In genomic region chr21:44967082-44968047, GRCh38 we compare ENCODE assay signal across 14 cellular contexts. TPM values are rescaled to one million over a fixed set of nuclear protein-coding genes. Genes with fewer than 3 reads are reported as not detected.
DNase-seq lines count a peak whose midpoint lies in the region; ATAC-seq and TF ChIP-seq lines count a peak whose summit lies in the region.
"Had no signal": no experiment of that assay in that cellular context is flagged by ENCODE, and none has a peak within 500 bp of the region (broad histone marks: within the 10 kb centered on the region; RNA-seq: fewer than 3 reads in every experiment).

No MANE protein-coding gene starts in this region.

- H3K4ac ChIP-seq in trophoblast cell (ENCODE audit: low read depth, low read length), result no peak overlapping the region

- no peak overlapping the region for H3K4me3 ChIP-seq in trophoblast cell (ENCODE audit: low read depth, low read length)
- H3K4me3 ChIP-seq: SJSA1, testis had no signal

- H2AK5ac ChIP-seq in trophoblast cell (ENCODE audit: low read length), result peak overlapping the region; percentile 22

- peaks cover 32 to 50% of the 10 kb centered on the region in 2 experiments for H3K4me1 ChIP-seq in trophoblast cell (ENCODE audit: control insufficient read depth in 1 of 2, insufficient read depth in 2 of 2, low read length in 2 of 2)
- H3K4me1 ChIP-seq: testis had no signal

- H3K4me3 Mint-ChIP-seq in natural killer cell treated with Interleukin-12 subunit alpha and Interleukin-12 subunit beta and Interleukin-15 and Interleukin-18, amount 100 ng/mL, for 72 hours, result peak overlapping the region; percentile 56
- no peak overlapping the region for H3K4me3 Mint-ChIP-seq in natural killer cell
- H3K4me3 Mint-ChIP-seq: activated CD4-positive, alpha-beta memory T cell treated with anti-CD3 and anti-CD28 coated beads, Interleukin-2, amount 10 ng/mL, durations not matched to agents 7 days and 5 days had no signal

- H3K36me3 Mint-ChIP-seq in natural killer cell treated with Interleukin-12 subunit alpha and Interleukin-12 subunit beta and Interleukin-15 and Interleukin-18, amount 100 ng/mL, for 72 hours, result peaks cover 10% of the 10 kb centered on the region
- no peaks in the 10 kb centered on the region for H3K36me3 Mint-ChIP-seq in natural killer cell

- no peak overlapping the region for H3K9ac ChIP-seq in trophoblast cell (ENCODE audit: low read length)

- peak; percentile 63 for DNase-seq in natural killer cell treated with Interleukin-12 subunit alpha and Interleukin-12 subunit beta and Interleukin-15 and Interleukin-18, amount 100 ng/mL, for 72 hours (ENCODE audit: low spot score)
- DNase-seq in natural killer cell, result no peak
- no peak for DNase-seq in Right ventricle myocardium superior
- DNase-seq in trophoblast cell, result no peak
- no peak for DNase-seq in GOT3 (lab: John Stamatoyannopoulos, UW)
- no peak for DNase-seq in HuH-7.5 (ENCODE audit: low spot score)
- no peak for DNase-seq in putamen (ENCODE audit: low spot score)
- DNase-seq: activated CD4-positive, alpha-beta memory T cell treated with anti-CD3 and anti-CD28 coated beads, Interleukin-2, amount 10 ng/mL, durations not matched to agents 7 days and 5 days; NCI-H146; NCI-H446 treated with DMSO at 0.1 percent for 48 hours; testis had no signal

- no peak overlapping the region for H2BK5ac ChIP-seq in trophoblast cell (ENCODE audit: low read depth, low read length, poor library complexity)

- peak overlapping the region; percentile 57 for H4K91ac ChIP-seq in trophoblast cell (ENCODE audit: low read depth, low read length)

- peak overlapping the region; percentile 3 for H2BK120ac ChIP-seq in trophoblast cell (ENCODE audit: insufficient read depth, low read length, poor library complexity)

- no peak overlapping the region for H4K8ac ChIP-seq in trophoblast cell (ENCODE audit: low read depth, low read length)

- H3K27ac ChIP-seq in trophoblast cell (ENCODE audit: low read depth, low read length), result no peak overlapping the region
- H3K27ac ChIP-seq: SJSA1, testis had no signal

- peaks cover 5% of the 10 kb centered on the region for H3K79me2 ChIP-seq in trophoblast cell (ENCODE audit: control insufficient read depth, insufficient read depth, low read length, poor library complexity)

- H3K9me3 ChIP-seq in trophoblast cell (ENCODE audit: insufficient read depth, low read depth, low read length), result no peaks in the 10 kb centered on the region
- H3K9me3 ChIP-seq: SJSA1, testis had no signal

- no peaks in the 10 kb centered on the region for H3K9me3 Mint-ChIP-seq in natural killer cell treated with Interleukin-12 subunit alpha and Interleukin-12 subunit beta and Interleukin-15 and Interleukin-18, amount 100 ng/mL, for 72 hours
- no peaks in the 10 kb centered on the region for H3K9me3 Mint-ChIP-seq in natural killer cell
- H3K9me3 Mint-ChIP-seq: activated CD4-positive, alpha-beta memory T cell treated with anti-CD3 and anti-CD28 coated beads, Interleukin-2, amount 10 ng/mL, durations not matched to agents 7 days and 5 days had no signal

- peaks cover 41 to 45% of the 10 kb centered on the region in 2 donors for H3K4me1 Mint-ChIP-seq in natural killer cell treated with Interleukin-12 subunit alpha and Interleukin-12 subunit beta and Interleukin-15 and Interleukin-18, amount 100 ng/mL, for 72 hours (ENCODE audit: low read depth in 2 of 2)
- H3K4me1 Mint-ChIP-seq in natural killer cell, result peaks cover 52 to 65% of the 10 kb centered on the region in 2 donors

- H3K36me3 ChIP-seq in trophoblast cell (ENCODE audit: control insufficient read depth in 1 of 2, insufficient read depth in 2 of 2, low read length in 2 of 2), result peaks cover 15 to 21% of the 10 kb centered on the region in 2 experiments

- no peak overlapping the region for H3K4me2 ChIP-seq in trophoblast cell (ENCODE audit: low read length)

- intact Hi-C loops in natural killer cell (cut with micrococcal nuclease) (no loop called here), Right ventricle myocardium superior (cut with DNase I) (loop anchor here (10.0 kb wide), 1 partner anchor 107 kb away; the partner anchor contains the start of gene ADARB1)

- H4K12ac ChIP-seq in trophoblast cell (ENCODE audit: low read depth, low read length), result no peak overlapping the region

- H3K18ac ChIP-seq in trophoblast cell (ENCODE audit: low read length), result peak overlapping the region; percentile 3

- H3K27me3 ChIP-seq in trophoblast cell (ENCODE audit: insufficient read depth, low read length), result no peaks in the 10 kb centered on the region
- H3K27me3 ChIP-seq: SJSA1, testis had no signal

- peak overlapping the region; percentile 83 to 96 for H3K27ac Mint-ChIP-seq in natural killer cell treated with Interleukin-12 subunit alpha and Interleukin-12 subunit beta and Interleukin-15 and Interleukin-18, amount 100 ng/mL, for 72 hours
- peak overlapping the region in 1 of 2 donors; percentile 87 for H3K27ac Mint-ChIP-seq in natural killer cell
- H3K27ac Mint-ChIP-seq: activated CD4-positive, alpha-beta memory T cell treated with anti-CD3 and anti-CD28 coated beads, Interleukin-2, amount 10 ng/mL, durations not matched to agents 7 days and 5 days; progenitor cell of endocrine pancreas had no signal

- H3K79me1 ChIP-seq in trophoblast cell (ENCODE audit: low read length), result peaks cover 44% of the 10 kb centered on the region

- TF ChIP-seq CTCF in natural killer cell (IDR thresholded peaks at IDR 0.05), result no peak

- H3K27me3 Mint-ChIP-seq in natural killer cell treated with Interleukin-12 subunit alpha and Interleukin-12 subunit beta and Interleukin-15 and Interleukin-18, amount 100 ng/mL, for 72 hours, result no peaks in the 10 kb centered on the region
- no peaks in the 10 kb centered on the region for H3K27me3 Mint-ChIP-seq in natural killer cell (ENCODE audit: low read depth in 2 of 2)
- H3K27me3 Mint-ChIP-seq: activated CD4-positive, alpha-beta memory T cell treated with anti-CD3 and anti-CD28 coated beads, Interleukin-2, amount 10 ng/mL, durations not matched to agents 7 days and 5 days; progenitor cell of endocrine pancreas had no signal

- WGBS in trophoblast cell (ENCODE audit: extremely low coverage, insufficient coverage, insufficient read length), result no CpG with 5 or more reads among the region's 38 CpGs

- peak overlapping the region; percentile 0 for H3K14ac ChIP-seq in trophoblast cell (ENCODE audit: low read length)

- H2AFZ ChIP-seq in trophoblast cell (ENCODE audit: insufficient read depth, low read length, poor library complexity), result no peak overlapping the region

- peak in 1 of 2 donors; percentile 4 for ATAC-seq in natural killer cell treated with Interleukin-12 subunit alpha and Interleukin-12 subunit beta and Interleukin-15 and Interleukin-18, amount 100 ng/mL, for 72 hours
- ATAC-seq in natural killer cell (no peak), Right ventricle myocardium superior (ENCODE audit: poor library complexity) (peak; percentile 1), GM21529 (IDR thresholded peaks at IDR 0.05; ENCODE audit: unreplicated experiment) (no peak)

- no peak overlapping the region for H3K23ac ChIP-seq in trophoblast cell (ENCODE audit: low read length)

- peak overlapping the region; percentile 0 for H2BK12ac ChIP-seq in trophoblast cell (ENCODE audit: low read length)

RNA-seq across cellular contexts. Expression of gene SLX9, which starts 27.5 kb away (rescaled TPM):
- total RNA-seq in natural killer cell treated with Interleukin-12 subunit alpha and Interleukin-12 subunit beta and Interleukin-15 and Interleukin-18, amount 100 ng/mL, for 72 hours, result 10 to 100 TPM; 43.5 to 83.6 TPM
- 10 to 100 TPM; 12.8 to 22.9 (median 20.0) TPM for total RNA-seq in natural killer cell
- total RNA-seq in Right ventricle myocardium superior, result 77.4 TPM
- 19.1 and 21.1 TPM in 2 replicates for polyA plus RNA-seq in trophoblast cell (2013)

RNA-seq across cellular contexts. Expression of gene ITGB2, which starts 46.7 kb away (rescaled TPM):
- total RNA-seq in natural killer cell treated with Interleukin-12 subunit alpha and Interleukin-12 subunit beta and Interleukin-15 and Interleukin-18, amount 100 ng/mL, for 72 hours, result 1,000 to 10,000 TPM in 1 of 2 donors, 100 to 1,000 TPM in 1; 448 to 1,246 TPM
- total RNA-seq in natural killer cell (1,000 to 10,000 TPM; 1,223 to 1,393 (median 1,250) TPM), Right ventricle myocardium superior (23.8 TPM)
- polyA plus RNA-seq in trophoblast cell (2013), result 0.03 TPM in 2 replicates

Comparison
In these comparisons a context has a peak if more than half of its experiments do, and no peak if none do; other contexts are left out.
1. RNA of gene ITGB2, which starts 46.7 kb away (total RNA-seq): 1,223 to 1,393 TPM in natural killer cell and 448 to 1,246 TPM in natural killer cell treated with Interleukin-12 subunit alpha and Interleukin-12 subunit beta and Interleukin-15 and Interleukin-18, amount 100 ng/mL, for 72 hours; 23.8 TPM in Right ventricle myocardium superior (single experiment); every median in the first group is over 10 times any median in the second.